In the genomic region with DNA sequence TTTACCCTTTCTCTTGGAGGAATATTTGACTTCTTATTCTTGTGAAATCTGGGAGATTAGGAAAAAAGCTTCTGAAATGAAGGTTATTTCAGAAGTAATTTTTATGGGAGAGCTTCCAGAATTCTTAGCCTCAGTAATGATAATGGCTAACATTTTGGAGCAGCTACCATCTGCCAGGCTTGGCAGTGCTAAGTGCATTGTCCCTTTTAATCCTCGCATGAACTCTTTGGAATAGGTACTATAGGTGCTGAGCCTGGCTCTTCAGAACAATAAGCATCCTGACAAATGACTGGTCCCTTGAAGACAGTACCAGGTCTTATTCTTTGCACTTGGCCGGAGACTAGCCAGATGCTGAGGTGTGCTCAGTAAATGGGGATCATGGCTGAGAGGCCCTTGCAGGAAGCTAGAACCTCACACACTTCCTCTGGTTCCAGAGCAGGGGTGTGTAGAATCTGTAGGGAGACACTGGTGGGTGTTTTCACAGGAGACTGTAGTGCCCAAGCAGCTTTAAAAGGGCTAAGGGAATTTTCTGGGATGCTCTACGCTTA, we compare ENCODE assay signal across 17 cellular contexts.
DNase-seq lines count a peak whose midpoint lies in the region; TF ChIP-seq lines count a peak whose summit lies in the region.
"Had no signal": no experiment of that assay in that cellular context is flagged by ENCODE, and none has a peak within 500 bp of the region (broad histone marks: within the 10 kb centered on the region; RNA-seq: fewer than 3 reads in every experiment).

No MANE protein-coding gene starts in this region.

- no peaks in the 10 kb centered on the region for H3K9me3 ChIP-seq in esophagus muscularis mucosa
- H3K9me3 ChIP-seq: BLaER1, Caco-2 had no signal

- intact Hi-C loops in esophagus muscularis mucosa (cut with DNase I) = no loop called here

- H3K4me1 ChIP-seq in esophagus muscularis mucosa = peaks cover 0 to 8% (median 2%) of the 10 kb centered on the region in 4 donors
- H3K4me1 ChIP-seq: Caco-2 had no signal

- peak; percentile 6 for DNase-seq in DMS 273 (lab: John Stamatoyannopoulos, UW; ENCODE audit: unreplicated experiment)
- no peak for DNase-seq in DMS 273 treated with DMSO at 0.1 percent for 48 hours (lab: John Stamatoyannopoulos, UW)
- DNase-seq in NCI-H82 (lab: John Stamatoyannopoulos, UW) = peak; percentile 18
- no peak for DNase-seq in NCI-H82 treated with DMSO at 0.1 percent for 48 hours (lab: John Stamatoyannopoulos, UW; ENCODE audit: unreplicated experiment)
- DNase-seq in esophagus muscularis mucosa (ENCODE audit: extremely low spot score) = peak; percentile 70
- no peak for DNase-seq in NCI-H69 (lab: John Stamatoyannopoulos, UW)
- DNase-seq: Caco-2; CD4-positive, CD25-positive, alpha-beta regulatory T cell; CD8-positive, alpha-beta T cell; DMS53; DMS79 treated with DMSO at 0.1 percent for 48 hours; GM23248; H7; HCEC 1CT had no signal

- TF ChIP-seq POLR2A in esophagus muscularis mucosa (IDR thresholded peaks at IDR 0.05; ENCODE audit: low read depth) = no peak

- WGBS in esophagus muscularis mucosa = 91% methylated on average over 3 of the region's 3 CpGs

- no peak for TF ChIP-seq EP300 in esophagus muscularis mucosa (IDR thresholded peaks at IDR 0.05)

- H3K27ac ChIP-seq in esophagus muscularis mucosa (replicated peaks in 1 of 4) = no peak overlapping the region
- H3K27ac ChIP-seq: 22Rv1, BLaER1, C4-2B, GM23248 had no signal

- TF ChIP-seq CTCF in esophagus muscularis mucosa (IDR thresholded peaks at IDR 0.05) = no peak

- no peak overlapping the region for H3K4me3 ChIP-seq in esophagus muscularis mucosa
- H3K4me3 ChIP-seq: BLaER1, GM23248 had no signal

- peaks cover 0 to 14% (median 0%) of the 10 kb centered on the region in 4 donors for H3K36me3 ChIP-seq in esophagus muscularis mucosa
- H3K36me3 ChIP-seq: BLaER1 had no signal

- no peaks in the 10 kb centered on the region for H3K27me3 ChIP-seq in esophagus muscularis mucosa
- H3K27me3 ChIP-seq: BLaER1 had no signal

Comparison
In these comparisons a context has a peak if more than half of its experiments do, and no peak if none do; other contexts are left out.
1. DNase-seq: peak in DMS 273 (single experiment), NCI-H82 (single experiment) and esophagus muscularis mucosa (single experiment); none in DMS 273 treated with DMSO at 0.1 percent for 48 hours (single experiment), NCI-H82 treated with DMSO at 0.1 percent for 48 hours (single experiment) and NCI-H69 (single experiment).